Comparison of ENCODE assay signal across 17 cellular contexts in genomic region chr13:51663980-51664957, GRCh38.
DNase-seq lines count a peak whose midpoint lies in the region; ATAC-seq and TF ChIP-seq lines count a peak whose summit lies in the region.
"Had no signal": no experiment of that assay in that cellular context is flagged by ENCODE, and none has a peak within 500 bp of the region (broad histone marks: within the 10 kb centered on the region; RNA-seq: fewer than 3 reads in every experiment).

No MANE protein-coding gene starts in this region.

- DNase-seq in AG10803 (ENCODE audit: low read depth) (peak; percentile 17), epithelial cell of esophagus (ENCODE audit: low read depth) (peak; percentile 58), left kidney (ENCODE audit: low read depth, low spot score) (peak; percentile 51), NCI-H1694 (lab: John Stamatoyannopoulos, UW) (no peak), KBM-7 (no peak)
- DNase-seq: activated CD4-positive, alpha-beta T cell treated with anti-CD3 and anti-CD28 coated beads for 4 hours; activated T-cell treated with anti-CD3 and anti-CD28 coated beads, Interleukin-2, amount 50 U/mL, for 4 hours; lower lobe of right lung; NCI-H1930; NCI-H748 treated with DMSO at 0.1 percent for 48 hours; RPMI8226; stimulated activated naive CD4-positive, alpha-beta T cell; T-helper 2 cell had no signal

- ATAC-seq in GM18868 (IDR thresholded peaks at IDR 0.05; ENCODE audit: unreplicated experiment) (peak; percentile 46), HG03039 (IDR thresholded peaks at IDR 0.05; ENCODE audit: unreplicated experiment) (no peak), GM19035 (IDR thresholded peaks at IDR 0.05; ENCODE audit: unreplicated experiment) (no peak)
- ATAC-seq: activated T-cell treated with anti-CD3 and anti-CD28 coated beads, Interleukin-2, amount 50 U/mL, for 4 hours; lower lobe of right lung had no signal

- H3K4me3 ChIP-seq in AG10803 (ENCODE audit: low read length), result no peak overlapping the region
- no peak overlapping the region for H3K4me3 ChIP-seq in epithelial cell of esophagus (ENCODE audit: low read length)
- H3K4me3 ChIP-seq: lower lobe of right lung, skin epidermis had no signal

- TF ChIP-seq CTCF in AG10803 (conservative IDR thresholded peaks at IDR 0.05; ENCODE audit: low read length), result no peak
- no peak for TF ChIP-seq CTCF in epithelial cell of esophagus (IDR thresholded peaks at IDR 0.05; ENCODE audit: insufficient read depth, low read depth, low read length, missing control alignments)

- in situ Hi-C loops in KBM-7 (cut with MboI; ENCODE audit: low pct_unique_long_range_greater_than_20kb, low sequenced_read_pairs), result no loop called here

Comparison
In these comparisons a context has a peak if more than half of its experiments do, and no peak if none do; other contexts are left out.
1. DNase-seq: peak in AG10803 (single experiment), epithelial cell of esophagus (single experiment) and left kidney (single experiment); none in NCI-H1694 (single experiment) and KBM-7 (single experiment).